In the genomic region with DNA sequence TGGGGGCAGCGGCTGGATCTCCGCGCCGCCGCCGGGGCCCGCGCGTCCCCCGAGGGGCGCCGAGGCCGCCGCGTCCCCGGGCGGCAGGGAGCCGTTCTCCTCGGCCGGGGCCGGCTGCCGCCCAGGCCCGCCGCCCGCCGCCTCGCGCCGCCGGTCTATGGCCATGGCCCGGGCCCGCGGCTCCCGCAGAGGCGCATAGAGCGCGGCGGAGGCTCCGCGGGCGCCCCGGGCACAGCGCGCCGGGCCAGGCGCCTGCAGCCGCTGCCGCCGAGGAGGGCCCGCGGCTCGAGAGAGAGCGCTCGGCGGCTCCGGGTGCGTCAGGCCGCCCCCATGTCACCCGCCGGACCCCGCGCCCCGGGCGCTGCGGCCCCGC, we compare ENCODE assay signal across 8 cellular contexts. TPM values are rescaled to one million over a fixed set of nuclear protein-coding genes. Genes with fewer than 3 reads are reported as not detected.
DNase-seq lines count a peak whose midpoint lies in the region; ATAC-seq and TF ChIP-seq lines count a peak whose summit lies in the region.

No MANE protein-coding gene starts in this region.

- H3K27ac ChIP-seq in prostate gland = peak overlapping the region; percentile 63 to 84

- no peaks in the 10 kb centered on the region for H3K27me3 Mint-ChIP-seq in chondrocyte (ENCODE audit: low read depth)

- H3K4me3 ChIP-seq in epithelial cell of esophagus (ENCODE audit: low read length) = peak overlapping the region; percentile 98
- H3K4me3 ChIP-seq in prostate gland = peak overlapping the region; percentile 68

- H3K27me3 ChIP-seq in prostate gland (replicated peaks; ENCODE audit: insufficient read depth) = no peaks in the 10 kb centered on the region

- no peak overlapping the region for H3K4me3 Mint-ChIP-seq in chondrocyte (ENCODE audit: unreplicated experiment)

- no peaks in the 10 kb centered on the region for H3K4me1 ChIP-seq in prostate gland (replicated peaks)

- H3K36me3 Mint-ChIP-seq in chondrocyte (ENCODE audit: low read depth) = no peaks in the 10 kb centered on the region

- 0% methylated on average over 2 of the region's 66 CpGs for WGBS in prostate gland

- peak; percentile 41 for ATAC-seq in HG03571 (IDR thresholded peaks at IDR 0.05; ENCODE audit: unreplicated experiment)
- no peak for ATAC-seq in HG03342 (IDR thresholded peaks at IDR 0.05; ENCODE audit: unreplicated experiment)

- no peak for TF ChIP-seq CTCF in epithelial cell of esophagus (IDR thresholded peaks at IDR 0.05; ENCODE audit: insufficient read depth, low read depth, low read length, missing control alignments)
- no peak for TF ChIP-seq CTCF in prostate gland (IDR thresholded peaks at IDR 0.05)
- no peak for TF ChIP-seq CTCF in chondrocyte (IDR thresholded peaks at IDR 0.05)

- DNase-seq in NCI-H1417 (lab: John Stamatoyannopoulos, UW) (peak in 2 of 3 experiments; percentile 31 to 44), NCI-H1417 treated with DMSO at 0.1 percent for 48 hours (lab: John Stamatoyannopoulos, UW) (no peak), epithelial cell of esophagus (ENCODE audit: low read depth) (no peak), prostate gland (ENCODE audit: low spot score) (no peak), HCEC 1CT (no peak), chondrocyte (ENCODE audit: low spot score) (no peak)

- H3K9me3 Mint-ChIP-seq in chondrocyte (ENCODE audit: low read depth) = no peaks in the 10 kb centered on the region

- H3K4me1 Mint-ChIP-seq in chondrocyte (ENCODE audit: low read depth) = peaks cover 17% of the 10 kb centered on the region

- H3K36me3 ChIP-seq in prostate gland = no peaks in the 10 kb centered on the region

- no peak for TF ChIP-seq POLR2A in prostate gland (IDR thresholded peaks at IDR 0.05)

- intact Hi-C loops in prostate gland (cut with DNase I) = loop anchor here (5.0 to 10.0 kb wide), 3 partner anchors 99 to 278 kb away; no protein-coding TSS in a partner anchor

- no peak overlapping the region for H3K27ac Mint-ChIP-seq in chondrocyte (ENCODE audit: unreplicated experiment)

- no peaks in the 10 kb centered on the region for H3K9me3 ChIP-seq in prostate gland

RNA-seq across cellular contexts. Expression of gene SLC22A23, which starts 0.5 kb away (rescaled TPM):
- total RNA-seq in prostate gland (100 to 1,000 TPM in 1 of 2 donors, 10 to 100 TPM in 1; 53.1 to 129 TPM), chondrocyte (10.9 to 36.4 TPM (median 35.8 TPM) in 3 replicates)

Comparison
In these comparisons a context has a peak if more than half of its experiments do, and no peak if none do; other contexts are left out.
1. DNase-seq: peak in NCI-H1417 (2 of 3); none in NCI-H1417 treated with DMSO at 0.1 percent for 48 hours (single experiment), epithelial cell of esophagus (single experiment), prostate gland (single experiment), HCEC 1CT (single experiment) and chondrocyte (single experiment).